ENCODE assay signal across 13 cellular contexts in the genomic region with DNA sequence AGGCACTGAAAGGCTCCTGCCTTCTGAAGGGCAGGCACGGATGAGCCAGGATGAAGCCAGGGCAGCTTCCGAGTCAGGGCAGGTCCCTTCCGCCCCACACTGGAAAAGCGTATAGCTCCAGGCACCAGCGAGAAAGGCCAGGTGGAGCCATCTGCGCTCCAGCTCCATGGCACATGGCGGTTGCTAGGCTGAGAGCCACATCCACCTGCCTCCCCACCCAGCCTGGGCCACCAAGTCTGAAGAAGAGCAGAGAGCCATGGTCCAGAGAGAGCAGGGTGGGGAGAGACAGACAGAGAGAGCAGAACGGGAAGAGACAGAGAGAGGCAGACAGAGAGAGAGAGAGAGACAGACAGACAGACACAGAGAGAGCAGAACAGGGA. TPM values are rescaled to one million over a fixed set of nuclear protein-coding genes. Genes with fewer than 3 reads are reported as not detected.
DNase-seq lines count a peak whose midpoint lies in the region; FAIRE-seq and TF ChIP-seq lines count a peak whose summit lies in the region.
"Had no signal": no experiment of that assay in that cellular context is flagged by ENCODE, and none has a peak within 500 bp of the region (broad histone marks: within the 10 kb centered on the region; RNA-seq: fewer than 3 reads in every experiment).

No MANE protein-coding gene starts in this region.

- no peaks in the 10 kb centered on the region for H3K36me3 Mint-ChIP-seq in activated CD4-positive, alpha-beta T cell treated with anti-CD3 and anti-CD28 coated beads, Interleukin-2, amount 10 ng/mL, durations not matched to agents 24 days and 14 days (ENCODE audit: low read depth)
- H3K36me3 Mint-ChIP-seq: T-cell had no signal

- intact Hi-C loops in activated CD4-positive, alpha-beta T cell treated with anti-CD3 and anti-CD28 coated beads, Interleukin-2, amount 10 ng/mL, durations not matched to agents 24 days and 14 days (cut with micrococcal nuclease): no loop called here

- TF ChIP-seq POLR2A in GM12892 (IDR thresholded peaks at IDR 0.05; ENCODE audit: low read depth, low read length): no peak

- no peaks in the 10 kb centered on the region for H3K36me3 ChIP-seq in osteoblast (ENCODE audit: insufficient read depth, low read length)

- peaks cover 36% of the 10 kb centered on the region for H3K27me3 ChIP-seq in osteoblast (ENCODE audit: insufficient read depth, low read length)

- peak overlapping the region; percentile 28; the same call in 1 of the 2 replicates for H3K27ac ChIP-seq in RWPE1
- H3K27ac ChIP-seq in osteoblast (ENCODE audit: low read depth, low read length): no peak overlapping the region
- H3K27ac ChIP-seq: dorsolateral prefrontal cortex had no signal

- peaks cover 4% of the 10 kb centered on the region for H4K20me1 ChIP-seq in osteoblast (ENCODE audit: insufficient read depth, low read length)

- H3K27ac Mint-ChIP-seq in activated CD4-positive, alpha-beta T cell treated with anti-CD3 and anti-CD28 coated beads, Interleukin-2, amount 10 ng/mL, durations not matched to agents 24 days and 14 days: no peak overlapping the region
- H3K27ac Mint-ChIP-seq: activated T-helper 17 cell treated with anti-CD3 and anti-CD28 coated beads, Interleukin-2, amount 50 U/mL, for 72 hours; HFFc6; T-cell had no signal

- no peak for FAIRE-seq in GM12892 (lab: Jason Lieb, UNC)
- FAIRE-seq: HTR-8/SVneo had no signal

- no peak for TF ChIP-seq CTCF in RWPE1 (conservative IDR thresholded peaks at IDR 0.05; ENCODE audit: low read depth)
- TF ChIP-seq CTCF in osteoblast (IDR thresholded peaks at IDR 0.05; ENCODE audit: extremely low read depth, low read depth, low read length): no peak

- H3K4me1 Mint-ChIP-seq in activated CD4-positive, alpha-beta T cell treated with anti-CD3 and anti-CD28 coated beads, Interleukin-2, amount 10 ng/mL, durations not matched to agents 24 days and 14 days: peaks cover 7% of the 10 kb centered on the region
- H3K4me1 Mint-ChIP-seq: activated T-helper 17 cell treated with anti-CD3 and anti-CD28 coated beads, Interleukin-2, amount 50 U/mL, for 72 hours had no signal

- H3K4me2 ChIP-seq in osteoblast (ENCODE audit: insufficient read depth, low read length): no peak overlapping the region

- H3K79me2 ChIP-seq in osteoblast (ENCODE audit: insufficient read depth, low read length): no peaks in the 10 kb centered on the region

- no peaks in the 10 kb centered on the region for H3K4me1 ChIP-seq in osteoblast (ENCODE audit: insufficient read depth, low read length)

- H2AFZ ChIP-seq in osteoblast (ENCODE audit: low read length): no peak overlapping the region

- H3K4me3 Mint-ChIP-seq in activated CD4-positive, alpha-beta T cell treated with anti-CD3 and anti-CD28 coated beads, Interleukin-2, amount 10 ng/mL, durations not matched to agents 24 days and 14 days: no peak overlapping the region
- H3K4me3 Mint-ChIP-seq: activated T-helper 17 cell treated with anti-CD3 and anti-CD28 coated beads, Interleukin-2, amount 50 U/mL, for 72 hours; HFFc6; T-cell had no signal

- H3K9me3 Mint-ChIP-seq in activated CD4-positive, alpha-beta T cell treated with anti-CD3 and anti-CD28 coated beads, Interleukin-2, amount 10 ng/mL, durations not matched to agents 24 days and 14 days: no peaks in the 10 kb centered on the region
- H3K9me3 Mint-ChIP-seq: activated T-helper 17 cell treated with anti-CD3 and anti-CD28 coated beads, Interleukin-2, amount 50 U/mL, for 72 hours; HFFc6; T-cell had no signal

- peak; percentile 56 for DNase-seq in activated CD4-positive, alpha-beta T cell treated with anti-CD3 and anti-CD28 coated beads, Interleukin-2, amount 10 ng/mL, durations not matched to agents 24 days and 14 days
- DNase-seq in activated CD4-positive, alpha-beta T cell treated with anti-CD3 and anti-CD28 coated beads for 4 hours: no peak
- DNase-seq in RWPE1 (ENCODE audit: low spot score) (no peak), osteoblast (ENCODE audit: insufficient read length, low spot score, missing footprints) (peak; percentile 83), COLO829 (ENCODE audit: low spot score) (no peak), GM12892 (ENCODE audit: insufficient read length) (no peak)
- DNase-seq: HFFc6; stimulated activated CD4-positive, alpha-beta T cell treated with anti-CD3 and anti-CD28 coated beads, Interleukin-2, amount 100 ng/mL, for 48 hours; stimulated activated naive CD4-positive, alpha-beta T cell treated with Interleukin-2 at 50 U/mL for 16 hours; T-cell had no signal

- CTCF ChIA-PET in RWPE1 (lab: Yijun Ruan, JAX): interaction anchor here (0.6 kb wide), 1 partner anchor 838 kb away, joined by 4 read pairs; no protein-coding TSS in a partner anchor

- H3K27me3 Mint-ChIP-seq in activated CD4-positive, alpha-beta T cell treated with anti-CD3 and anti-CD28 coated beads, Interleukin-2, amount 10 ng/mL, durations not matched to agents 24 days and 14 days: peaks cover 9% of the 10 kb centered on the region
- H3K27me3 Mint-ChIP-seq: activated T-helper 17 cell treated with anti-CD3 and anti-CD28 coated beads, Interleukin-2, amount 50 U/mL, for 72 hours had no signal

- no peaks in the 10 kb centered on the region for H3K9me3 ChIP-seq in osteoblast (ENCODE audit: low read depth, low read length)

- no peak overlapping the region for H3K4me3 ChIP-seq in osteoblast (ENCODE audit: insufficient read depth, low read length)
- H3K4me3 ChIP-seq: dorsolateral prefrontal cortex had no signal

- POLR2A ChIA-PET in RWPE1 (lab: Yijun Ruan, JAX; ENCODE audit: low non-redundant PET): no interaction called here

RNA-seq across cellular contexts. Expression of gene FNDC10, which starts 5.3 kb away (rescaled TPM):
- 14.3 and 15.9 TPM in 2 replicates for total RNA-seq in activated CD4-positive, alpha-beta T cell treated with anti-CD3 and anti-CD28 coated beads, Interleukin-2, amount 10 ng/mL, durations not matched to agents 24 days and 14 days
- total RNA-seq in osteoblast: 2.1 and 2.5 TPM in 2 replicates
- 0.68 TPM for polyA plus RNA-seq in GM12892 (2012; ENCODE audit: missing spikeins)

RNA-seq across cellular contexts. Expression of gene SSU72, which starts 19.9 kb away (rescaled TPM):
- total RNA-seq in activated CD4-positive, alpha-beta T cell treated with anti-CD3 and anti-CD28 coated beads, Interleukin-2, amount 10 ng/mL, durations not matched to agents 24 days and 14 days: 134 TPM in 2 replicates
- 67.2 and 73.1 TPM in 2 replicates for total RNA-seq in osteoblast
- polyA plus RNA-seq in GM12892 (2012; ENCODE audit: missing spikeins): 84.2 TPM

RNA-seq across cellular contexts. Expression of gene MIB2, which starts 20.7 kb away (rescaled TPM):
- total RNA-seq in activated CD4-positive, alpha-beta T cell treated with anti-CD3 and anti-CD28 coated beads, Interleukin-2, amount 10 ng/mL, durations not matched to agents 24 days and 14 days: 32.7 and 34.1 TPM in 2 replicates
- 74.0 and 80.7 TPM in 2 replicates for total RNA-seq in osteoblast
- 4.6 TPM for polyA plus RNA-seq in GM12892 (2012; ENCODE audit: missing spikeins)

RNA-seq across cellular contexts. Expression of gene MMP23B, which starts 37.4 kb away (rescaled TPM):
- total RNA-seq in activated CD4-positive, alpha-beta T cell treated with anti-CD3 and anti-CD28 coated beads, Interleukin-2, amount 10 ng/mL, durations not matched to agents 24 days and 14 days: 1.2 and 1.5 TPM in 2 replicates
- 0.59 and 1.1 TPM in 2 replicates for total RNA-seq in osteoblast
- not detected for polyA plus RNA-seq in GM12892 (2012; ENCODE audit: missing spikeins)

RNA-seq across cellular contexts. Expression of gene TMEM240, which starts 54.2 kb away (rescaled TPM):
- 0.52 TPM in 1 of 2 replicates, not detected in the other for total RNA-seq in activated CD4-positive, alpha-beta T cell treated with anti-CD3 and anti-CD28 coated beads, Interleukin-2, amount 10 ng/mL, durations not matched to agents 24 days and 14 days
- 1.8 and 2.7 TPM in 2 replicates for total RNA-seq in osteoblast
- not detected for polyA plus RNA-seq in GM12892 (2012; ENCODE audit: missing spikeins)

Comparison
In these comparisons a context has a peak if more than half of its experiments do, and no peak if none do; other contexts are left out.
1. DNase-seq: peak in activated CD4-positive, alpha-beta T cell treated with anti-CD3 and anti-CD28 coated beads, Interleukin-2, amount 10 ng/mL, durations not matched to agents 24 days and 14 days (single experiment) and osteoblast (single experiment); none in activated CD4-positive, alpha-beta T cell treated with anti-CD3 and anti-CD28 coated beads for 4 hours (0 of 2), RWPE1 (single experiment), COLO829 (single experiment) and GM12892 (single experiment).